ENCODE assay signal across 10 cellular contexts in genomic region chr5:80192507-80193241, GRCh38.
A peak's percentile ranks its signal among the peaks of the same experiment; 100 is the strongest.
DNase-seq lines count a peak whose midpoint lies in the region; ATAC-seq, FAIRE-seq and TF ChIP-seq lines count a peak whose summit lies in the region.
"Had no signal": no experiment of that assay in that cellular context is flagged by ENCODE, and none has a peak within 500 bp of the region (broad histone marks: within the 10 kb centered on the region; RNA-seq: fewer than 3 reads in every experiment).

No MANE protein-coding gene starts in this region.

- no peak overlapping the region for H2BK15ac ChIP-seq in mesenchymal stem cell (ENCODE audit: low read depth, poor library complexity, severe bottlenecking)

- CTCF ChIA-PET in activated CD4-positive, alpha-beta T cell treated with anti-CD3 and anti-CD28 coated beads, Interleukin-2, amount 10 ng/mL, durations not matched to agents 7 days and 5 days (lab: Charles Lee) = interaction anchor here (0.6 to 4.5 kb wide), 11 partner anchors 10 to 219 kb away, joined by 3 to 36 read pairs (median 3); no protein-coding TSS in a partner anchor
- CTCF ChIA-PET in GM12878 (lab: Yijun Ruan, JAX) = interaction anchor here (0.9 to 1.8 kb wide), 3 partner anchors 10 to 101 kb away, joined by 3 to 9 read pairs (median 3); partner anchors contain the start of gene SERINC5

- H3K4ac ChIP-seq in mesenchymal stem cell (ENCODE audit: low read depth in 1 of 2, low read length in 2 of 2) = no peak overlapping the region

- no peak overlapping the region for H2BK12ac ChIP-seq in mesenchymal stem cell (ENCODE audit: low read length in 2 of 2)

- H3K9me3 Mint-ChIP-seq in activated CD4-positive, alpha-beta T cell treated with anti-CD3 and anti-CD28 coated beads, Interleukin-2, amount 10 ng/mL, durations not matched to agents 7 days and 5 days = no peaks in the 10 kb centered on the region

- TF ChIP-seq POLR2A in GM12878 (IDR thresholded peaks at IDR 0.05; ENCODE audit: low read depth, low read length) = no peak
- no peak for TF ChIP-seq POLR2A in tibial nerve (IDR thresholded peaks at IDR 0.05)

- BruUV-seq in GM12878 (replicated peaks; lab: Mats Ljungman, UMichigan) = no TSS peak

- RAD21 ChIA-PET in GM12878 (lab: Charles Lee; ENCODE audit: unreplicated experiment) = interaction anchor here (0.7 to 2.6 kb wide), 9 partner anchors 10 to 101 kb away, joined by 3 to 14 read pairs (median 4); partner anchors contain the start of gene SERINC5

- no peaks in the 10 kb centered on the region for H4K20me1 ChIP-seq in GM12878 (ENCODE audit: control insufficient read depth, insufficient read depth)

- no peak for FAIRE-seq in GM12878 (lab: Jason Lieb, UNC)
- FAIRE-seq in GM19239 (lab: Jason Lieb, UNC) = no peak

- H3K27ac Mint-ChIP-seq in activated CD4-positive, alpha-beta T cell treated with anti-CD3 and anti-CD28 coated beads, Interleukin-2, amount 10 ng/mL, durations not matched to agents 7 days and 5 days = peak overlapping the region; percentile 94

- no peaks in the 10 kb centered on the region for H3K9me3 ChIP-seq in GM12878 (replicated peaks; ENCODE audit: control insufficient read depth, insufficient read depth, low read length)
- no peaks in the 10 kb centered on the region for H3K9me3 ChIP-seq in mesenchymal stem cell (ENCODE audit: control insufficient read depth, low read length)
- H3K9me3 ChIP-seq in tibial nerve = no peaks in the 10 kb centered on the region
- H3K9me3 ChIP-seq: BE2C, neutrophil had no signal

- H3K9ac ChIP-seq in GM12878 (ENCODE audit: control insufficient read depth, insufficient read depth, low read length) = no peak overlapping the region
- H3K9ac ChIP-seq in mesenchymal stem cell (ENCODE audit: low read length) = no peak overlapping the region

- H3K27ac ChIP-seq in GM12878 (ENCODE audit: control insufficient read depth, insufficient read depth) = no peak overlapping the region
- H3K27ac ChIP-seq in mesenchymal stem cell (ENCODE audit: low read length, poor library complexity, severe bottlenecking) = peak overlapping the region; percentile 49
- H3K27ac ChIP-seq in tibial nerve = peak overlapping the region; percentile 37 to 93 (median 72)
- H3K27ac ChIP-seq: neutrophil had no signal

- ATAC-seq in GM12878 (no peak), HG02973 (IDR thresholded peaks at IDR 0.05; ENCODE audit: unreplicated experiment) (no peak)

- SMC1A ChIA-PET in GM12878 (lab: Charles Lee; ENCODE audit: uncharacterized antibody, unreplicated experiment) = interaction anchor here (0.8 to 2.5 kb wide), 12 partner anchors 9 to 101 kb away, joined by 3 to 14 read pairs (median 4); no protein-coding TSS in a partner anchor

- H3K79me2 ChIP-seq in GM12878 (ENCODE audit: control insufficient read depth, insufficient read depth, low read length) = no peaks in the 10 kb centered on the region

- no peak overlapping the region for H4K91ac ChIP-seq in mesenchymal stem cell (ENCODE audit: low read length)

- 64% methylated on average over 11 of the region's 11 CpGs for WGBS in GM12878 (ENCODE audit: insufficient coverage, insufficient replicate concordance, low lambda C conversion rate, missing lambda C conversion rate)
- 68% methylated on average over 11 of the region's 11 CpGs for WGBS in mesenchymal stem cell
- 32 to 36% methylated on average over 11 of the region's 11 CpGs for WGBS in tibial nerve, 2 donors

- intact Hi-C loops in GM12878 (cut with micrococcal nuclease; ENCODE audit: unreplicated experiment) = no loop called here

- in situ Hi-C loops in GM12878 (cut with MboI) = no loop called here

- H3K14ac ChIP-seq in mesenchymal stem cell (ENCODE audit: low read length in 2 of 2) = no peak overlapping the region

- H3K4me3 Mint-ChIP-seq in activated CD4-positive, alpha-beta T cell treated with anti-CD3 and anti-CD28 coated beads, Interleukin-2, amount 10 ng/mL, durations not matched to agents 7 days and 5 days = peak overlapping the region; percentile 63

- H3K36me3 ChIP-seq in GM12878 (ENCODE audit: control insufficient read depth in 2 of 2, insufficient read depth in 2 of 2, low read length in 1 of 2) (no peaks in the 10 kb centered on the region), mesenchymal stem cell (ENCODE audit: control insufficient read depth in 1 of 2, insufficient read depth in 2 of 2, low read depth in 1 of 2, low read length in 2 of 2) (no peaks in the 10 kb centered on the region), tibial nerve (no peaks in the 10 kb centered on the region)
- H3K36me3 ChIP-seq: BE2C, neutrophil had no signal

- TF ChIP-seq CTCF in GM12878 (IDR thresholded peaks at IDR 0.05 in 2 of 3, conservative IDR thresholded peaks at IDR 0.05 in 1 of 3; ENCODE audit: control insufficient read depth in 2 of 3, extremely low read depth in 1 of 3, insufficient read depth in 1 of 3, low read depth in 3 of 3, low read length in 3 of 3) (no peak), tibial nerve (IDR thresholded peaks at IDR 0.05) (no peak)

- no peaks in the 10 kb centered on the region for H3K27me3 Mint-ChIP-seq in activated CD4-positive, alpha-beta T cell treated with anti-CD3 and anti-CD28 coated beads, Interleukin-2, amount 10 ng/mL, durations not matched to agents 7 days and 5 days

- H3K23ac ChIP-seq in mesenchymal stem cell (ENCODE audit: low read length in 2 of 2) = no peak overlapping the region

- H3K4me3 ChIP-seq in GM12878 = no peak overlapping the region
- H3K4me3 ChIP-seq in mesenchymal stem cell (ENCODE audit: insufficient read depth in 1 of 2, low read depth in 1 of 2, low read length in 2 of 2) = no peak overlapping the region
- H3K4me3 ChIP-seq in tibial nerve = no peak overlapping the region

- peaks cover 86% of the 10 kb centered on the region for H3K4me1 Mint-ChIP-seq in activated CD4-positive, alpha-beta T cell treated with anti-CD3 and anti-CD28 coated beads, Interleukin-2, amount 10 ng/mL, durations not matched to agents 7 days and 5 days

- H3K27me3 ChIP-seq in GM12878 (replicated peaks in 1 of 2; ENCODE audit: control insufficient read depth in 2 of 2, insufficient read depth in 2 of 2, low read length in 1 of 2) (no peaks in the 10 kb centered on the region), mesenchymal stem cell (ENCODE audit: control insufficient read depth in 1 of 2, insufficient read depth in 1 of 2, low read length in 2 of 2) (no peaks in the 10 kb centered on the region), tibial nerve (no peaks in the 10 kb centered on the region)
- H3K27me3 ChIP-seq: BE2C, neutrophil had no signal

- H4K8ac ChIP-seq in mesenchymal stem cell (ENCODE audit: low read length) = no peak overlapping the region

- H2AK5ac ChIP-seq in mesenchymal stem cell (ENCODE audit: low read length, severe bottlenecking) = peak overlapping the region; percentile 49

- TF ChIP-seq EP300 in GM12878 (IDR thresholded peaks at IDR 0.05; ENCODE audit: borderline replicate concordance in 1 of 2, control insufficient read depth in 1 of 2, low read depth in 2 of 2, low read length in 2 of 2) (no peak), tibial nerve (IDR thresholded peaks at IDR 0.05) (no peak)

- no peak overlapping the region for H2BK120ac ChIP-seq in mesenchymal stem cell (ENCODE audit: low read depth, low read length)

- peaks cover 62% of the 10 kb centered on the region for H3K36me3 Mint-ChIP-seq in activated CD4-positive, alpha-beta T cell treated with anti-CD3 and anti-CD28 coated beads, Interleukin-2, amount 10 ng/mL, durations not matched to agents 7 days and 5 days (ENCODE audit: low read depth)

- peak; percentile 35 for DNase-seq in activated CD4-positive, alpha-beta T cell treated with anti-CD3 and anti-CD28 coated beads, Interleukin-2, amount 10 ng/mL, durations not matched to agents 7 days and 5 days
- no peak for DNase-seq in activated CD4-positive, alpha-beta T cell treated with anti-CD3 and anti-CD28 coated beads, Interleukin-2, amount 50 U/mL, for 4 hours
- DNase-seq in GM12878 (ENCODE audit: low read depth, low spot score) (no peak), mesenchymal stem cell (peak; percentile 26), tibial nerve (ENCODE audit: low spot score in 2 of 2) (no peak), GM19239 (ENCODE audit: insufficient read length, low spot score) (no peak)
- no peak for DNase-seq in effector CD4-positive, alpha-beta T cell
- DNase-seq: BE2C had no signal

- TF ChIP-seq RAD21 in GM12878 (IDR thresholded peaks at IDR 0.05; ENCODE audit: insufficient read depth, low read depth, low read length) = no peak

- H3K79me1 ChIP-seq in mesenchymal stem cell (replicated peaks; ENCODE audit: low read length, poor library complexity, severe bottlenecking) = peaks cover 27% of the 10 kb centered on the region

- no peak overlapping the region for H3K18ac ChIP-seq in mesenchymal stem cell (ENCODE audit: low read depth in 1 of 2, low read length in 2 of 2)

- H3K4me2 ChIP-seq in GM12878 (ENCODE audit: control insufficient read depth, insufficient read depth) = 0 out of 2 replicates have a peak overlapping the region, but pooled peaks have one; percentile 7
- peak overlapping the region; percentile 33 for H3K4me2 ChIP-seq in mesenchymal stem cell (ENCODE audit: low read length, poor library complexity, severe bottlenecking)

- POLR2A ChIA-PET in activated CD4-positive, alpha-beta T cell treated with anti-CD3 and anti-CD28 coated beads, Interleukin-2, amount 10 ng/mL, durations not matched to agents 7 days and 5 days (lab: Charles Lee) = interaction anchor here (1.1 kb wide), 1 partner anchor 62 kb away, joined by 4 read pairs; no protein-coding TSS in a partner anchor
- POLR2A ChIA-PET in GM12878 (lab: Charles Lee) = interaction anchor here (0.6 to 2.6 kb wide), 5 partner anchors 9 to 1462 kb away, joined by 3 to 12 read pairs (median 4); partner anchors contain the start of gene SERINC5

- no peak overlapping the region for H2BK5ac ChIP-seq in mesenchymal stem cell (ENCODE audit: low read depth, low read length, poor library complexity, severe bottlenecking)

- H2AFZ ChIP-seq in GM12878 (ENCODE audit: control insufficient read depth, low read depth, low read length) = no peak overlapping the region; the same call in 1 of the 2 replicates
- no peak overlapping the region for H2AFZ ChIP-seq in mesenchymal stem cell (ENCODE audit: low read depth, low read length)

- H3K4me1 ChIP-seq in GM12878 (ENCODE audit: control insufficient read depth, insufficient read depth, low read length) (peaks cover 18% of the 10 kb centered on the region; the same call in 1 of the 2 replicates), mesenchymal stem cell (ENCODE audit: control insufficient read depth, insufficient read depth, low read depth, low read length) (peaks cover 5% of the 10 kb centered on the region), tibial nerve (peaks cover 3 to 92% (median 58%) of the 10 kb centered on the region in 4 donors)

TF ChIP-seq in GM12878, 131 proteins besides CTCF, POLR2A, EP300 and RAD21 (continues in another document):
- TF ChIP-seq CHD4 (IDR thresholded peaks at IDR 0.05) = no peak

Comparison
In these comparisons a context has a peak if more than half of its experiments do, and no peak if none do; other contexts are left out.
1. DNase-seq: peak in activated CD4-positive, alpha-beta T cell treated with anti-CD3 and anti-CD28 coated beads, Interleukin-2, amount 10 ng/mL, durations not matched to agents 7 days and 5 days (single experiment) and mesenchymal stem cell (single experiment); none in activated CD4-positive, alpha-beta T cell treated with anti-CD3 and anti-CD28 coated beads, Interleukin-2, amount 50 U/mL, for 4 hours (0 of 2), GM12878 (single experiment), tibial nerve (0 of 2), GM19239 (single experiment) and effector CD4-positive, alpha-beta T cell (single experiment).